In genomic region chr4:116229420-116229819, GRCh38 we compare ENCODE assay signal across 27 cellular contexts.
"Had no signal": no experiment of that assay in that cellular context is flagged by ENCODE, and none has a peak within 500 bp of the region (broad histone marks: within the 10 kb centered on the region; RNA-seq: fewer than 3 reads in every experiment).

No MANE protein-coding gene starts in this region.

- H3K9me3 ChIP-seq: ascending aorta, colonic mucosa had no signal

- H3K4me3 ChIP-seq: ascending aorta, cardiac muscle cell, colonic mucosa, PC-9 had no signal

- H3K36me3 ChIP-seq: ascending aorta, cardiac muscle cell, colonic mucosa had no signal

- H3K4me1 ChIP-seq: ascending aorta, colonic mucosa had no signal

- H3K27ac ChIP-seq: ascending aorta, cardiac muscle cell, colonic mucosa, PC-9, RWPE1 had no signal

- DNase-seq: activated CD4-positive, alpha-beta T cell treated with anti-CD3 and anti-CD28 coated beads for 36 hours; activated CD4-positive, alpha-beta T cell treated with anti-CD3 and anti-CD28 coated beads, Interleukin-2, amount 10 ng/mL, durations not matched to agents 7 days and 5 days; activated CD4-positive, alpha-beta T cell treated with anti-CD3 and anti-CD28 coated beads, Interleukin-2, amount 50 U/mL, for 48 hours; activated CD8-positive, alpha-beta T cell treated with anti-CD3 and anti-CD28 coated beads, Interleukin-2, amount 10 ng/mL, durations not matched to agents 7 days and 5 days; activated gamma-delta T cell; activated naive CD4-positive, alpha-beta T cell treated with Interleukin-2 at 50 U/mL for 16 hours; activated naive CD8-positive, alpha-beta T cell treated with anti-CD3 and anti-CD28 coated beads, Interleukin-2, amount 10 ng/mL, durations not matched to agents 7 days and 5 days; activated T-cell treated with anti-CD3 and anti-CD28 coated beads, Interleukin-2, amount 50 U/mL, for 24 hours; amygdala; colonic mucosa; NCI-H1092; NCI-H1436 treated with DMSO at 0.1 percent for 48 hours; NCI-H1694 treated with DMSO at 0.1 percent for 48 hours; NCI-H2029; NCI-H510A; NCI-H526; NCI-H748 treated with DMSO at 0.1 percent for 48 hours; PC-9; SIG-M5 had no signal

- H3K27me3 ChIP-seq: ascending aorta, cardiac muscle cell, colonic mucosa had no signal

- ATAC-seq: activated CD4-positive, alpha-beta T cell treated with anti-CD3 and anti-CD28 coated beads for 36 hours; activated CD4-positive, CD25-positive, alpha-beta regulatory T cell treated with anti-CD3 and anti-CD28 coated beads, Interleukin-2, amount 50 U/mL, for 24 hours; activated CD8-positive, alpha-beta T cell treated with anti-CD3 and anti-CD28 coated beads, Interleukin-2, amount 10 ng/mL, durations not matched to agents 7 days and 5 days; Right ventricle myocardium inferior; SK-N-SH treated with all-trans-retinoic acid at 6 μM for 48 hours; WTC11 had no signal

- FAIRE-seq: RCC 7860 had no signal
